1 cellular context compared by ENCODE assay signal in genomic region chr21:42558846-42559245, GRCh38.
TF ChIP-seq lines count a peak whose summit lies in the region.

No MANE protein-coding gene starts in this region.

TF ChIP-seq in K562, 482 proteins besides CTCF, POLR2A, EP300 and RAD21:
- no peak for TF ChIP-seq BDP1 (IDR thresholded peaks at IDR 0.05; ENCODE audit: insufficient read depth, insufficient read length)
- no peak for TF ChIP-seq ZNF717 (CRISPR knock-in tag; IDR thresholded peaks at IDR 0.05)
- no peak for TF ChIP-seq ZNF395 (CRISPR knock-in tag; IDR thresholded peaks at IDR 0.05)
- no peak for TF ChIP-seq TRIM24 (IDR thresholded peaks at IDR 0.05)
- no peak for TF ChIP-seq NR0B1 (IDR thresholded peaks at IDR 0.05; ENCODE audit: partially characterized antibody)
- TF ChIP-seq ZNF696 (CRISPR knock-in tag; conservative IDR thresholded peaks at IDR 0.05): no peak
- TF ChIP-seq TFE3 (CRISPR knock-in tag; IDR thresholded peaks at IDR 0.05): no peak
- TF ChIP-seq MED1 (CRISPR knock-in tag; IDR thresholded peaks at IDR 0.05; ENCODE audit: borderline replicate concordance): no peak
- no peak for TF ChIP-seq ZNF407 (IDR thresholded peaks at IDR 0.05; ENCODE audit: low read depth)
- TF ChIP-seq HNRNPL (IDR thresholded peaks at IDR 0.05; ENCODE audit: low read depth, low read length): no peak
- TF ChIP-seq CGGBP1 (CRISPR knock-in tag; IDR thresholded peaks at IDR 0.05): no peak
- no peak for TF ChIP-seq DACH1 (IDR thresholded peaks at IDR 0.05; ENCODE audit: partially characterized antibody)
TF ChIP-seq in K562: peak in this region for 0.
